22 cellular contexts compared by ENCODE assay signal in the genomic region with DNA sequence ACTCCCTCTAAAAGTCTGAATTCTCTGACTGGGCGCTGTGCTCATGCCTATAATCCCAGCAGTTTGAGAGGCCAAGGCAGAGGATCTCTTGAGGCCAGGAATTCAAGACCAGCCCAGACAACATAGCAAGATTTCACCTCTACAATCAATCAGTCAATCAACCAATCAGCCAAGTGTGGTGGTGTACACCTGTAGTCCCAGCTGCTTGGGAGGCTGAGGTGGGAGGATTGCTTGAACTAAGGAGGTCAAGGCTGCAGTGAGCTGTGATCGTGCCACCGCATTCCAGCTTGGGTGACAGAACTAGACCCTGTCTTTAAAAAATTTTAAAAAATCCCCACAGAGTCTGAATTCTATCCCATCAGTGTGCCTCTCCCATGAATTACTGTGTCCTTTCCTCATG. TPM values are rescaled to one million over a fixed set of nuclear protein-coding genes. Genes with fewer than 3 reads are reported as not detected.
DNase-seq lines count a peak whose midpoint lies in the region; ATAC-seq and TF ChIP-seq lines count a peak whose summit lies in the region.
"Had no signal": no experiment of that assay in that cellular context is flagged by ENCODE, and none has a peak within 500 bp of the region (broad histone marks: within the 10 kb centered on the region; RNA-seq: fewer than 3 reads in every experiment).

No MANE protein-coding gene starts in this region.

- no peak overlapping the region for H2AK5ac ChIP-seq in mesendoderm (ENCODE audit: low read length)

- no peak overlapping the region for H4K8ac ChIP-seq in mesendoderm (ENCODE audit: low read depth, low read length)

- H3K36me3 ChIP-seq in RWPE2 (ENCODE audit: low read depth) (peaks cover 38% of the 10 kb centered on the region), mesendoderm (ENCODE audit: control insufficient read depth, insufficient read depth, low read length) (peaks cover 2% of the 10 kb centered on the region), ascending aorta (peaks cover 13 to 25% of the 10 kb centered on the region in 2 donors)

- H3K79me2 ChIP-seq in mesendoderm (ENCODE audit: control insufficient read depth, insufficient read depth, low read length) = no peaks in the 10 kb centered on the region

- H3K4ac ChIP-seq in mesendoderm (ENCODE audit: low read depth, low read length) = no peak overlapping the region

- H3K27me3 ChIP-seq in RWPE2 (ENCODE audit: insufficient read depth, poor library complexity, severe bottlenecking) (no peaks in the 10 kb centered on the region), mesendoderm (ENCODE audit: insufficient read depth, low read length, poor library complexity) (no peaks in the 10 kb centered on the region), ascending aorta (no peaks in the 10 kb centered on the region)

- no peak overlapping the region for H3K23ac ChIP-seq in mesendoderm (ENCODE audit: low read length)

- H2BK5ac ChIP-seq in mesendoderm (ENCODE audit: low read length) = no peak overlapping the region

- H3K9ac ChIP-seq in mesendoderm (ENCODE audit: low read length) = no peak overlapping the region

- no CpG with 5 or more reads among the region's 3 CpGs for WGBS in mesendoderm (ENCODE audit: extremely low coverage, insufficient coverage, low lambda C conversion rate)

- ATAC-seq in activated T-cell treated with anti-CD3 and anti-CD28 coated beads, Interleukin-2, amount 50 U/mL, for 72 hours (replicated peaks in 1 of 2) = no peak
- no peak for ATAC-seq in RWPE2 (ENCODE audit: low read depth)
- ATAC-seq in activated T-helper 17 cell treated with anti-CD3 and anti-CD28 coated beads, Interleukin-2, amount 50 U/mL, for 72 hours (replicated peaks) = no peak
- ATAC-seq: A549 had no signal

- no peaks in the 10 kb centered on the region for H3K9me3 Mint-ChIP-seq in activated T-cell treated with anti-CD3 and anti-CD28 coated beads, Interleukin-2, amount 50 U/mL, for 72 hours
- no peaks in the 10 kb centered on the region for H3K9me3 Mint-ChIP-seq in activated T-helper 17 cell treated with anti-CD3 and anti-CD28 coated beads, Interleukin-2, amount 50 U/mL, for 72 hours
- no peaks in the 10 kb centered on the region for H3K9me3 Mint-ChIP-seq in nephron progenitor cell
- H3K9me3 Mint-ChIP-seq: CD14-positive monocyte had no signal

- no peak overlapping the region for H2BK120ac ChIP-seq in mesendoderm (ENCODE audit: low read depth, low read length)

- H3K56ac ChIP-seq in mesendoderm (ENCODE audit: low read length) = no peak overlapping the region

- peak overlapping the region; percentile 40 for H3K27ac Mint-ChIP-seq in activated T-cell treated with anti-CD3 and anti-CD28 coated beads, Interleukin-2, amount 50 U/mL, for 72 hours
- H3K27ac Mint-ChIP-seq in activated T-helper 17 cell treated with anti-CD3 and anti-CD28 coated beads, Interleukin-2, amount 50 U/mL, for 72 hours = peak overlapping the region; percentile 53
- peak overlapping the region; percentile 25 for H3K27ac Mint-ChIP-seq in nephron progenitor cell

- H4K5ac ChIP-seq in mesendoderm (ENCODE audit: low read length) = no peak overlapping the region

- H3K36me3 Mint-ChIP-seq in activated T-cell treated with anti-CD3 and anti-CD28 coated beads, Interleukin-2, amount 50 U/mL, for 72 hours (ENCODE audit: insufficient read depth in 2 of 2) = peaks cover 19 to 46% of the 10 kb centered on the region in 2 donors
- peaks cover 95% of the 10 kb centered on the region for H3K36me3 Mint-ChIP-seq in activated T-helper 17 cell treated with anti-CD3 and anti-CD28 coated beads, Interleukin-2, amount 50 U/mL, for 72 hours (ENCODE audit: low read depth)
- H3K36me3 Mint-ChIP-seq in nephron progenitor cell (ENCODE audit: low read depth) = peaks cover 55% of the 10 kb centered on the region

- H3K4me3 ChIP-seq in RWPE2 (ENCODE audit: severe bottlenecking) (no peak overlapping the region), mesendoderm (ENCODE audit: low read length) (no peak overlapping the region), ascending aorta (no peak overlapping the region)
- H3K4me3 ChIP-seq: A549 had no signal

- H3K4me1 ChIP-seq in RWPE2 (ENCODE audit: insufficient read depth, poor library complexity, severe bottlenecking) (no peaks in the 10 kb centered on the region), mesendoderm (ENCODE audit: control insufficient read depth, low read depth, low read length) (no peaks in the 10 kb centered on the region), ascending aorta (no peaks in the 10 kb centered on the region)

- H3K27me3 Mint-ChIP-seq in activated T-cell treated with anti-CD3 and anti-CD28 coated beads, Interleukin-2, amount 50 U/mL, for 72 hours (ENCODE audit: low read depth) = no peaks in the 10 kb centered on the region
- H3K27me3 Mint-ChIP-seq in activated T-helper 17 cell treated with anti-CD3 and anti-CD28 coated beads, Interleukin-2, amount 50 U/mL, for 72 hours = no peaks in the 10 kb centered on the region
- H3K27me3 Mint-ChIP-seq in nephron progenitor cell (ENCODE audit: low read depth, poor library complexity) = peaks cover 6% of the 10 kb centered on the region
- H3K27me3 Mint-ChIP-seq: B cell had no signal

- H3K18ac ChIP-seq in mesendoderm (ENCODE audit: low read length) = no peak overlapping the region

- H3K27ac ChIP-seq in RWPE2 (ENCODE audit: poor library complexity, severe bottlenecking) = no peak overlapping the region
- H3K27ac ChIP-seq in mesendoderm (ENCODE audit: low read depth, low read length) = no peak overlapping the region
- H3K27ac ChIP-seq in ascending aorta = no peak overlapping the region
- H3K27ac ChIP-seq: A549, HL-60, RWPE1 had no signal

- peaks cover 2% of the 10 kb centered on the region for H3K79me1 ChIP-seq in mesendoderm (ENCODE audit: low read length)

- H3K9me3 ChIP-seq in RWPE2 (ENCODE audit: severe bottlenecking) = no peaks in the 10 kb centered on the region
- H3K9me3 ChIP-seq in ascending aorta = no peaks in the 10 kb centered on the region
- H3K9me3 ChIP-seq: A549 had no signal

- H3K4me2 ChIP-seq in mesendoderm (ENCODE audit: low read length) = no peak overlapping the region
- H3K4me2 ChIP-seq: A549 had no signal

- intact Hi-C loops in ascending aorta (cut with DNase I) = no loop called here

- no peak overlapping the region for H2BK15ac ChIP-seq in mesendoderm (replicated peaks; ENCODE audit: low read depth)

- DNase-seq in activated T-cell treated with anti-CD3 and anti-CD28 coated beads, Interleukin-2, amount 50 U/mL, for 72 hours = no peak
- DNase-seq in activated T-cell treated with anti-CD3 and anti-CD28 coated beads for 4 hours (no peak), RWPE2 (ENCODE audit: low spot score) (peak; percentile 49), nephron progenitor cell (no peak), mesendoderm (no peak), ascending aorta (ENCODE audit: low spot score in 2 of 2) (no peak), NCI-H446 treated with DMSO at 0.1 percent for 48 hours (lab: John Stamatoyannopoulos, UW) (no peak)
- DNase-seq: GOT3; HCEC 1CT; KG1; NCI-H1092; NCI-H1436; NCI-H187 treated with DMSO at 0.1 percent for 48 hours; NCI-H2107; NCI-H774; NK-92 treated with Interleukin-12 subunit alpha and Interleukin-12 subunit beta, amount 100 ng/mL, for 24 hours had no signal

- no peak for TF ChIP-seq CTCF in RWPE2 (IDR thresholded peaks at IDR 0.05; ENCODE audit: poor library complexity, severe bottlenecking)
- no peak for TF ChIP-seq CTCF in nephron progenitor cell (IDR thresholded peaks at IDR 0.05)
- TF ChIP-seq CTCF in ascending aorta (IDR thresholded peaks at IDR 0.05) = no peak

- H3K4me3 Mint-ChIP-seq in activated T-cell treated with anti-CD3 and anti-CD28 coated beads, Interleukin-2, amount 50 U/mL, for 72 hours = no peak overlapping the region
- H3K4me3 Mint-ChIP-seq in activated T-helper 17 cell treated with anti-CD3 and anti-CD28 coated beads, Interleukin-2, amount 50 U/mL, for 72 hours = no peak overlapping the region
- no peak overlapping the region for H3K4me3 Mint-ChIP-seq in nephron progenitor cell
- H3K4me3 Mint-ChIP-seq: B cell, CD14-positive monocyte had no signal

- peaks cover 42% of the 10 kb centered on the region for H3K4me1 Mint-ChIP-seq in activated T-cell treated with anti-CD3 and anti-CD28 coated beads, Interleukin-2, amount 50 U/mL, for 72 hours (ENCODE audit: low read depth)
- H3K4me1 Mint-ChIP-seq in activated T-helper 17 cell treated with anti-CD3 and anti-CD28 coated beads, Interleukin-2, amount 50 U/mL, for 72 hours = peaks cover 27% of the 10 kb centered on the region
- no peaks in the 10 kb centered on the region for H3K4me1 Mint-ChIP-seq in nephron progenitor cell
- H3K4me1 Mint-ChIP-seq: B cell, CD14-positive monocyte had no signal

RNA-seq across cellular contexts. Expression of gene KIF3B, which starts 37.9 kb away (rescaled TPM):
- total RNA-seq in activated T-cell treated with anti-CD3 and anti-CD28 coated beads, Interleukin-2, amount 50 U/mL, for 72 hours = 10 to 100 TPM; 30.3 to 37.9 TPM
- total RNA-seq in activated T-helper 17 cell treated with anti-CD3 and anti-CD28 coated beads, Interleukin-2, amount 50 U/mL, for 72 hours = 10 to 100 TPM; 25.9 to 43.0 TPM
- polyA plus RNA-seq in mesendoderm (2013, experiment 1 of 2) = 17.6 TPM
- 17.3 TPM for polyA plus RNA-seq in mesendoderm (2013, experiment 2 of 2)
- total RNA-seq in ascending aorta = 20.1 TPM

RNA-seq across cellular contexts. Expression of gene ASXL1, which starts 42.7 kb away (rescaled TPM):
- total RNA-seq in activated T-cell treated with anti-CD3 and anti-CD28 coated beads, Interleukin-2, amount 50 U/mL, for 72 hours = 100 to 1,000 TPM; 158 to 168 TPM
- 100 to 1,000 TPM; 164 to 232 TPM for total RNA-seq in activated T-helper 17 cell treated with anti-CD3 and anti-CD28 coated beads, Interleukin-2, amount 50 U/mL, for 72 hours
- 18.1 TPM for polyA plus RNA-seq in mesendoderm (2013, experiment 1 of 2)
- 18.0 TPM for polyA plus RNA-seq in mesendoderm (2013, experiment 2 of 2)
- total RNA-seq in ascending aorta = 37.4 TPM
